Comparison of ENCODE assay signal across 10 cellular contexts in the genomic region with DNA sequence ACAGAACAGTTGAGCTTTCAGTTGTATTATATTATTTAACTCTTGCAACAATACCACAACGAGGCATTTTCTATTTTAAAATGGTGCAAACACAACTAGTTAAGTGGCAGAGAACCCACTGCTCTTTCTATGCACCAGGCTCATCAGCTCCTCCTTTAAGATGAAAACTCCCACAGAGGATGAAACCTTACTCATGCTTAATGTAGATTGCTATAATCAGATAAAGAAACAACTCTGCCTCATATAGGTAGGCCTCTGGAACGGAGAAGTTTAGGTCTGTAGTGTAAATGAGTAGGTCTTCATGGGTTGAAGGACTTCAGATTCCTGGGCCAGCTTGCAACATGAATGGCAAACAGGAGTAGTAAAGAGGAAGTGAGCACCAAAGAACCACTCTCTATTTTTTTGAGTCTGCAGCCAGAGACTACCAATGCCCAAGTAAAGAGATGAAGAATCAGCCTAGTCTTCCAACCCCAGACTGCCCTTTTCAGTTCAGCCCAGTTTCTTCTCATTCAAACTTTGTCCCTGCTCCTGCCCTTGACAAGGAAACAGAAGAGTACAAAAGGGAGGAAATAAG. TPM values are rescaled to one million over a fixed set of nuclear protein-coding genes. Genes with fewer than 3 reads are reported as not detected.
A peak's percentile ranks its signal among the peaks of the same experiment; 100 is the strongest.
DNase-seq lines count a peak whose midpoint lies in the region; ATAC-seq, FAIRE-seq and TF ChIP-seq lines count a peak whose summit lies in the region.
"Had no signal": no experiment of that assay in that cellular context is flagged by ENCODE, and none has a peak within 500 bp of the region (broad histone marks: within the 10 kb centered on the region; RNA-seq: fewer than 3 reads in every experiment).

No MANE protein-coding gene starts in this region.

- TF ChIP-seq CTCF in MM.1S (IDR thresholded peaks at IDR 0.05; ENCODE audit: low read length) (no peak), osteocyte (IDR thresholded peaks at IDR 0.05) (no peak), HepG2 (CRISPR knock-in tag; IDR thresholded peaks at IDR 0.05) (no peak), mammary epithelial cell (conservative IDR thresholded peaks at IDR 0.05 in 1 of 2, IDR thresholded peaks at IDR 0.05 in 1 of 2; ENCODE audit: extremely low read depth in 1 of 2, insufficient read depth in 1 of 2, low read depth in 1 of 2, low read length in 2 of 2) (no peak)

- intact Hi-C loops in activated CD4-positive, alpha-beta T cell treated with anti-CD3 and anti-CD28 coated beads for 36 hours (cut with DNase I, micrococcal nuclease) = no loop called here
- intact Hi-C loops in HepG2 (cut with micrococcal nuclease; ENCODE audit: unreplicated experiment) = no loop called here
- intact Hi-C loops in mammary epithelial cell (cut with micrococcal nuclease) = no loop called here

- peaks cover 52% of the 10 kb centered on the region for H3K36me3 Mint-ChIP-seq in activated CD4-positive, alpha-beta T cell treated with anti-CD3 and anti-CD28 coated beads for 36 hours (ENCODE audit: low read depth)
- peaks cover 37% of the 10 kb centered on the region for H3K36me3 Mint-ChIP-seq in osteocyte (ENCODE audit: unreplicated experiment)

- DNase-seq in activated CD4-positive, alpha-beta T cell treated with anti-CD3 and anti-CD28 coated beads for 36 hours = no peak
- DNase-seq in activated CD4-positive, alpha-beta T cell treated with anti-CD3 and anti-CD28 coated beads for 4 hours = no peak
- no peak for DNase-seq in MM.1S
- DNase-seq in osteocyte (ENCODE audit: extremely low spot score, unreplicated experiment) = no peak
- no peak for DNase-seq in 8988T
- DNase-seq in HepG2 (ENCODE audit: low spot score) = no peak
- DNase-seq in mammary epithelial cell = no peak
- DNase-seq: activated CD4-positive, alpha-beta T cell treated with anti-CD3 and anti-CD28 coated beads, Interleukin-2, amount 50 U/mL, for 48 hours had no signal

- TF ChIP-seq RAD21 in HepG2 (CRISPR knock-in tag; IDR thresholded peaks at IDR 0.05) = no peak

- TF ChIP-seq POLR2A in HepG2 (IDR thresholded peaks at IDR 0.05; ENCODE audit: insufficient read depth in 1 of 2, low read depth in 2 of 2, low read length in 2 of 2) = no peak

- TF ChIP-seq EP300 in HepG2 (IDR thresholded peaks at IDR 0.05; ENCODE audit: low read depth in 2 of 2, low read length in 2 of 2) (no peak), HepG2 (CRISPR knock-in tag; IDR thresholded peaks at IDR 0.05; ENCODE audit: borderline replicate concordance) (no peak)

- H3K79me2 ChIP-seq in MM.1S (ENCODE audit: low read length) (no peaks in the 10 kb centered on the region), HepG2 (ENCODE audit: insufficient read depth, low read length) (no peaks in the 10 kb centered on the region), mammary epithelial cell (ENCODE audit: insufficient read depth, low read length) (no peaks in the 10 kb centered on the region)

- H3K4me1 ChIP-seq in MM.1S (ENCODE audit: low read length) = peaks cover 35% of the 10 kb centered on the region
- no peaks in the 10 kb centered on the region for H3K4me1 ChIP-seq in HepG2 (ENCODE audit: insufficient read depth, low read length)
- H3K4me1 ChIP-seq in mammary epithelial cell (ENCODE audit: insufficient read depth, low read length) = no peaks in the 10 kb centered on the region
- H3K4me1 ChIP-seq: A549 had no signal

- no peak for FAIRE-seq in HepG2 (lab: Jason Lieb, UNC)
- FAIRE-seq: A549 had no signal

- H3K27ac Mint-ChIP-seq in activated CD4-positive, alpha-beta T cell treated with anti-CD3 and anti-CD28 coated beads for 36 hours = no peak overlapping the region
- peak overlapping the region; percentile 45 for H3K27ac Mint-ChIP-seq in osteocyte (ENCODE audit: unreplicated experiment)

- peak; percentile 82 for ATAC-seq in activated CD4-positive, alpha-beta T cell treated with anti-CD3 and anti-CD28 coated beads for 36 hours
- ATAC-seq in HG02642 (IDR thresholded peaks at IDR 0.05; ENCODE audit: poor library complexity, unreplicated experiment) (peak; percentile 90), HepG2 (no peak)
- ATAC-seq: A549 had no signal

- H2AFZ ChIP-seq in MM.1S (ENCODE audit: low read length) = 0 out of 2 replicates have a peak overlapping the region, but pooled peaks have one; percentile 27
- no peak overlapping the region for H2AFZ ChIP-seq in HepG2 (ENCODE audit: low read length)
- H2AFZ ChIP-seq in mammary epithelial cell (ENCODE audit: low read depth, low read length) = no peak overlapping the region

- peaks cover 19% of the 10 kb centered on the region for H3F3A ChIP-seq in MM.1S (ENCODE audit: insufficient read depth, low read length)

- no peaks in the 10 kb centered on the region for H3K9me3 ChIP-seq in MM.1S (replicated peaks; ENCODE audit: insufficient read depth, low read length)
- H3K9me3 ChIP-seq in HepG2 (ENCODE audit: low read length) = no peaks in the 10 kb centered on the region
- no peaks in the 10 kb centered on the region for H3K9me3 ChIP-seq in mammary epithelial cell (replicated peaks; ENCODE audit: insufficient read depth, low read length)
- H3K9me3 ChIP-seq: A549 had no signal

- no peaks in the 10 kb centered on the region for H3K27me3 Mint-ChIP-seq in activated CD4-positive, alpha-beta T cell treated with anti-CD3 and anti-CD28 coated beads for 36 hours
- no peaks in the 10 kb centered on the region for H3K27me3 Mint-ChIP-seq in osteocyte (ENCODE audit: unreplicated experiment)

- POLR2A ChIA-PET in activated CD4-positive, alpha-beta T cell treated with anti-CD3 and anti-CD28 coated beads for 36 hours (lab: Charles Lee) = no interaction called here
- POLR2A ChIA-PET in HepG2 (lab: Yijun Ruan, JAX) = no interaction called here

- in situ Hi-C loops in HepG2 (cut with HindIII; ENCODE audit: extremely low pct_ligation_motif_present, low pct_unique_long_range_greater_than_20kb) (no loop called here), mammary epithelial cell (cut with MboI; ENCODE audit: low sequenced_read_pairs in 2 of 2) (no loop called here)

- H3K4me1 Mint-ChIP-seq in activated CD4-positive, alpha-beta T cell treated with anti-CD3 and anti-CD28 coated beads for 36 hours = peaks cover 40% of the 10 kb centered on the region
- peaks cover 18% of the 10 kb centered on the region for H3K4me1 Mint-ChIP-seq in osteocyte (ENCODE audit: unreplicated experiment)

- CTCF ChIA-PET in activated CD4-positive, alpha-beta T cell treated with anti-CD3 and anti-CD28 coated beads for 36 hours (lab: Charles Lee) = no interaction called here
- CTCF ChIA-PET in HepG2 (lab: Yijun Ruan, JAX; ENCODE audit: low intra/inter-chr PET ratio, low total read pairs) = no interaction called here
- CTCF ChIA-PET in mammary epithelial cell (lab: Charles Lee; ENCODE audit: low non-redundant PET) = no interaction called here

- no peaks in the 10 kb centered on the region for H3K9me2 ChIP-seq in MM.1S (replicated peaks; ENCODE audit: insufficient read depth, low read length)

- H3K9me3 Mint-ChIP-seq in activated CD4-positive, alpha-beta T cell treated with anti-CD3 and anti-CD28 coated beads for 36 hours (ENCODE audit: low read depth) = peaks cover 11% of the 10 kb centered on the region
- H3K9me3 Mint-ChIP-seq in osteocyte (ENCODE audit: unreplicated experiment) = peaks cover 14% of the 10 kb centered on the region

- 80% methylated on average over 2 of the region's 2 CpGs for WGBS in HepG2 (ENCODE audit: low lambda C conversion rate)
- WGBS in mammary epithelial cell (ENCODE audit: low coverage, missing lambda C conversion rate) = 88% methylated on average over 2 of the region's 2 CpGs

- dilution Hi-C loops in mammary epithelial cell (cut with HindIII; ENCODE audit: low sequenced_read_pairs) = no loop called here

- H3K27me3 ChIP-seq in MM.1S (replicated peaks; ENCODE audit: insufficient read depth, low read length) (no peaks in the 10 kb centered on the region), HepG2 (ENCODE audit: control insufficient read depth in 1 of 2, insufficient read depth in 2 of 2, low read length in 2 of 2) (no peaks in the 10 kb centered on the region), mammary epithelial cell (ENCODE audit: insufficient read depth, low read length) (no peaks in the 10 kb centered on the region)

- H3K4me3 Mint-ChIP-seq in activated CD4-positive, alpha-beta T cell treated with anti-CD3 and anti-CD28 coated beads for 36 hours = no peak overlapping the region
- H3K4me3 Mint-ChIP-seq in osteocyte (ENCODE audit: unreplicated experiment) = no peak overlapping the region

- no peaks in the 10 kb centered on the region for H4K20me1 ChIP-seq in MM.1S (ENCODE audit: insufficient read depth, low read length)
- no peaks in the 10 kb centered on the region for H4K20me1 ChIP-seq in HepG2 (ENCODE audit: insufficient read depth, low read length)
- no peaks in the 10 kb centered on the region for H4K20me1 ChIP-seq in mammary epithelial cell (ENCODE audit: insufficient read depth, low read length)

- peak overlapping the region; percentile 21; the same call in 1 of the 2 replicates for H3K9ac ChIP-seq in MM.1S (ENCODE audit: low read length)
- H3K9ac ChIP-seq in HepG2 (ENCODE audit: insufficient read depth, low read depth, low read length) = no peak overlapping the region
- H3K9ac ChIP-seq in mammary epithelial cell (ENCODE audit: insufficient read depth, low read length) = no peak overlapping the region

- peak overlapping the region; percentile 91 for H3K27ac ChIP-seq in MM.1S (ENCODE audit: low read length)
- H3K27ac ChIP-seq in HepG2 (ENCODE audit: extremely low read length, insufficient read depth, low read length) = no peak overlapping the region
- no peak overlapping the region for H3K27ac ChIP-seq in mammary epithelial cell (ENCODE audit: insufficient read depth, low read depth, low read length)
- H3K27ac ChIP-seq: A549 had no signal

- no TSS peak for BruUV-seq in HepG2 (replicated peaks; lab: Mats Ljungman, UMichigan)
- no TSS peak for BruUV-seq in mammary epithelial cell (replicated peaks; lab: Mats Ljungman, UMichigan)

- H3K36me3 ChIP-seq in MM.1S (replicated peaks; ENCODE audit: insufficient read depth, low read length) (no peaks in the 10 kb centered on the region), HepG2 (replicated peaks in 1 of 2; ENCODE audit: control insufficient read depth in 1 of 2, insufficient read depth in 2 of 2, low read length in 2 of 2) (peaks cover 0 to 1% of the 10 kb centered on the region in 2 experiments; a peak in 2 of 5 replicates), mammary epithelial cell (ENCODE audit: insufficient read depth, low read length) (peaks cover 3% of the 10 kb centered on the region)

- H3K4me3 ChIP-seq in MM.1S (ENCODE audit: low read length) (peak overlapping the region; percentile 30), HepG2 (replicated peaks in 1 of 3; ENCODE audit: insufficient read depth in 1 of 3, low read depth in 2 of 3, low read length in 3 of 3) (no peak overlapping the region), mammary epithelial cell (replicated peaks in 1 of 3; ENCODE audit: insufficient read depth in 1 of 3, low read depth in 2 of 3, low read length in 3 of 3) (no peak overlapping the region)
- H3K4me3 ChIP-seq: A549 had no signal

- H3K4me2 ChIP-seq in MM.1S (ENCODE audit: low read depth, low read length) (peak overlapping the region; percentile 80), HepG2 (ENCODE audit: low read depth, low read length) (no peak overlapping the region), mammary epithelial cell (ENCODE audit: insufficient read depth, low read depth, low read length) (no peak overlapping the region)
- H3K4me2 ChIP-seq: A549 had no signal

RNA-seq across cellular contexts. Expression of a gene that starts 33.9 kb away (rescaled TPM):
- 1 to 10 TPM; 2.7 to 3.0 TPM for total RNA-seq in activated CD4-positive, alpha-beta T cell treated with anti-CD3 and anti-CD28 coated beads for 36 hours
- 2.4 TPM in 2 replicates for total RNA-seq in osteocyte
- not detected in 2 replicates for total RNA-seq in HepG2 (2016; rRNA removed; fragmentation: Illumina TruSeq; extraction: Trizol)
- not detected in 2 replicates for total RNA-seq in HepG2 (2016; cell fraction: cytosol; rRNA removed; fragmentation: Illumina TruSeq; extraction: Trizol; ENCODE audit: low read depth)
- total RNA-seq in HepG2 (2016; cell fraction: insoluble cytoplasmic fraction; rRNA removed; fragmentation: Illumina TruSeq; extraction: Trizol) = not detected in 2 replicates
- not detected in 2 replicates for total RNA-seq in HepG2 (2016; cell fraction: membrane; rRNA removed; fragmentation: Illumina TruSeq; extraction: Trizol)
- total RNA-seq in HepG2 (2016; cell fraction: nucleus; rRNA removed; fragmentation: Illumina TruSeq; extraction: Trizol) = not detected in 2 replicates
- polyA plus RNA-seq in HepG2 (2011; rRNA removed) = not detected in 2 replicates
- polyA plus RNA-seq in HepG2 (2011; cell fraction: cytosol; rRNA removed) = not detected in 2 replicates
- polyA plus RNA-seq in HepG2 (2011; cell fraction: nucleus; rRNA removed) = not detected in 2 replicates
- polyA plus RNA-seq in HepG2 (2012) = 0.05 and 0.08 TPM in 2 replicates
- polyA plus RNA-seq in HepG2 (2016; cell fraction: cytosol; fragmentation: Illumina TruSeq; extraction: Trizol; ENCODE audit: low read depth) = not detected in 2 replicates
- polyA plus RNA-seq in HepG2 (2016; cell fraction: insoluble cytoplasmic fraction; fragmentation: Illumina TruSeq; extraction: Trizol; ENCODE audit: low read depth) = not detected in 2 replicates
- not detected in 2 replicates for polyA plus RNA-seq in HepG2 (2016; cell fraction: membrane; fragmentation: Illumina TruSeq; extraction: Trizol; ENCODE audit: low read depth)
- polyA plus RNA-seq in HepG2 (2016; cell fraction: nucleus; fragmentation: Illumina TruSeq; extraction: Trizol; ENCODE audit: insufficient read depth, low read depth) = not detected in 2 replicates
- polyA minus RNA-seq in HepG2 (2011; rRNA and poly(A)+ RNA removed; ENCODE audit: low replicate concordance) = not detected in 2 replicates
- not detected in 2 replicates for polyA minus RNA-seq in HepG2 (2011; cell fraction: cytosol; rRNA and poly(A)+ RNA removed)
- polyA minus RNA-seq in HepG2 (2011; cell fraction: nucleus; rRNA and poly(A)+ RNA removed) = under 0.01 and 0.26 TPM in 2 replicates
- total RNA-seq in mammary epithelial cell = under 1 TPM; 0.14 to 0.67 TPM
- 0.08 TPM for polyA plus RNA-seq in mammary epithelial cell
- polyA minus RNA-seq in mammary epithelial cell = 0.10 TPM
